8 cellular contexts compared by ENCODE assay signal in genomic region chr22:23216331-23217170, GRCh38. TPM values are rescaled to one million over a fixed set of nuclear protein-coding genes. Genes with fewer than 3 reads are reported as not detected.
DNase-seq lines count a peak whose midpoint lies in the region; ATAC-seq and TF ChIP-seq lines count a peak whose summit lies in the region.

No MANE protein-coding gene starts in this region.

- H3K9me3 Mint-ChIP-seq in neural progenitor cell = no peaks in the 10 kb centered on the region
- no peaks in the 10 kb centered on the region for H3K9me3 Mint-ChIP-seq in endodermal cell
- no peaks in the 10 kb centered on the region for H3K9me3 Mint-ChIP-seq in type B pancreatic cell

- H3K27me3 ChIP-seq in BLaER1 (no peaks in the 10 kb centered on the region), OCI-LY1 (ENCODE audit: insufficient read depth, low read length) (no peaks in the 10 kb centered on the region), neural progenitor cell (no peaks in the 10 kb centered on the region), endodermal cell (ENCODE audit: control insufficient read depth, insufficient read depth, low read length, poor library complexity, severe bottlenecking) (no peaks in the 10 kb centered on the region)

- no peaks in the 10 kb centered on the region for H3K9me2 ChIP-seq in OCI-LY1 (ENCODE audit: low read depth, low read length)

- H3K9ac ChIP-seq in BLaER1 (peak overlapping the region; percentile 76), OCI-LY1 (ENCODE audit: low read length) (peak overlapping the region; percentile 75), neural progenitor cell (no peak overlapping the region), endodermal cell (ENCODE audit: extremely low read depth, low read length, poor library complexity, severe bottlenecking) (no peak overlapping the region)

- H3K4me3 Mint-ChIP-seq in neural progenitor cell (no peak overlapping the region), endodermal cell (no peak overlapping the region), type B pancreatic cell (no peak overlapping the region)

- no peaks in the 10 kb centered on the region for H3K36me3 Mint-ChIP-seq in neural progenitor cell
- peaks cover 11% of the 10 kb centered on the region for H3K36me3 Mint-ChIP-seq in endodermal cell (ENCODE audit: low read depth)
- H3K36me3 Mint-ChIP-seq in type B pancreatic cell = no peaks in the 10 kb centered on the region

- H3K4me1 Mint-ChIP-seq in neural progenitor cell = peaks cover 55% of the 10 kb centered on the region
- peaks cover 73% of the 10 kb centered on the region for H3K4me1 Mint-ChIP-seq in endodermal cell
- peaks cover 67% of the 10 kb centered on the region for H3K4me1 Mint-ChIP-seq in type B pancreatic cell (ENCODE audit: unreplicated experiment)

- H3K79me2 ChIP-seq in OCI-LY1 (ENCODE audit: insufficient read depth, low read length) (peaks cover 90% of the 10 kb centered on the region), neural progenitor cell (ENCODE audit: low read depth) (peaks cover 100% of the 10 kb centered on the region)

- H3F3A ChIP-seq in OCI-LY1 (ENCODE audit: insufficient read depth, low read length) = no peaks in the 10 kb centered on the region
- H3F3A ChIP-seq in neural progenitor cell (ENCODE audit: low read depth) = peaks cover 6% of the 10 kb centered on the region

- H3K4me3 ChIP-seq in BLaER1 = peak overlapping the region; percentile 63
- peak overlapping the region; percentile 58 for H3K4me3 ChIP-seq in OCI-LY1 (ENCODE audit: low read depth, low read length, poor library complexity, severe bottlenecking)
- no peak overlapping the region for H3K4me3 ChIP-seq in neural progenitor cell
- H3K4me3 ChIP-seq in endodermal cell (ENCODE audit: low read length) = no peak overlapping the region

- peaks cover 100% of the 10 kb centered on the region for H3K4me1 ChIP-seq in BLaER1
- H3K4me1 ChIP-seq in OCI-LY1 (ENCODE audit: insufficient read depth, low read length, severe bottlenecking) = peaks cover 100% of the 10 kb centered on the region
- H3K4me1 ChIP-seq in neural progenitor cell = peaks cover 33% of the 10 kb centered on the region
- H3K4me1 ChIP-seq in endodermal cell (ENCODE audit: control insufficient read depth, insufficient read depth, low read length) = peaks cover 41% of the 10 kb centered on the region

- peaks cover 25% of the 10 kb centered on the region; the same call in 1 of the 2 replicates for H3K36me3 ChIP-seq in BLaER1
- peaks cover 15% of the 10 kb centered on the region; the same call in 1 of the 2 replicates for H3K36me3 ChIP-seq in OCI-LY1 (ENCODE audit: insufficient read depth, low read length)
- H3K36me3 ChIP-seq in neural progenitor cell = no peaks in the 10 kb centered on the region
- peaks cover 8% of the 10 kb centered on the region for H3K36me3 ChIP-seq in endodermal cell (ENCODE audit: control insufficient read depth, insufficient read depth, low read length)

- no peak for ATAC-seq in GM19397 (IDR thresholded peaks at IDR 0.05; ENCODE audit: unreplicated experiment)
- no peak for ATAC-seq in HG03571 (IDR thresholded peaks at IDR 0.05; ENCODE audit: unreplicated experiment)

- H2AFZ ChIP-seq in OCI-LY1 (ENCODE audit: low read length) = no peak overlapping the region
- H2AFZ ChIP-seq in neural progenitor cell (replicated peaks) = no peak overlapping the region

- peak; percentile 37 for DNase-seq in activated effector memory CD4-positive, alpha-beta T cell treated with Interleukin-2 at 50 U/mL for 16 hours
- DNase-seq in neural progenitor cell (ENCODE audit: low spot score) = no peak
- no peak for DNase-seq in endodermal cell
- no peak for DNase-seq in type B pancreatic cell (ENCODE audit: extremely low spot score, unreplicated experiment)

- TF ChIP-seq CTCF in OCI-LY1 (IDR thresholded peaks at IDR 0.05; ENCODE audit: low read length) (no peak), neural progenitor cell (IDR thresholded peaks at IDR 0.05) (no peak), endodermal cell (conservative IDR thresholded peaks at IDR 0.05) (no peak), type B pancreatic cell (conservative IDR thresholded peaks at IDR 0.05) (no peak)

- H4K20me1 ChIP-seq in BLaER1 = peaks cover 100% of the 10 kb centered on the region
- H4K20me1 ChIP-seq in OCI-LY1 (ENCODE audit: insufficient read depth, low read length) = no peaks in the 10 kb centered on the region
- peaks cover 100% of the 10 kb centered on the region for H4K20me1 ChIP-seq in neural progenitor cell (ENCODE audit: low read depth)

- H3K27ac Mint-ChIP-seq in neural progenitor cell = peak overlapping the region; percentile 50
- no peak overlapping the region for H3K27ac Mint-ChIP-seq in endodermal cell
- no peak overlapping the region for H3K27ac Mint-ChIP-seq in type B pancreatic cell

- H3K27ac ChIP-seq in BLaER1 (peak overlapping the region; percentile 85), OCI-LY1 (ENCODE audit: low read depth, low read length, poor library complexity, severe bottlenecking) (peak overlapping the region; percentile 98), neural progenitor cell (no peak overlapping the region), endodermal cell (ENCODE audit: low read depth, low read length) (no peak overlapping the region)

- H3K9me3 ChIP-seq in BLaER1 (no peaks in the 10 kb centered on the region), OCI-LY1 (ENCODE audit: low read length) (no peaks in the 10 kb centered on the region), neural progenitor cell (ENCODE audit: low read depth) (no peaks in the 10 kb centered on the region), endodermal cell (ENCODE audit: control insufficient read depth, low read length) (no peaks in the 10 kb centered on the region)

- peak overlapping the region; percentile 97 for H3K4me2 ChIP-seq in BLaER1
- H3K4me2 ChIP-seq in OCI-LY1 (ENCODE audit: low read length) = peak overlapping the region; percentile 85
- H3K4me2 ChIP-seq in neural progenitor cell = no peak overlapping the region

- H3K27me3 Mint-ChIP-seq in neural progenitor cell (ENCODE audit: insufficient read depth, low read depth) (peaks cover 6% of the 10 kb centered on the region), endodermal cell (ENCODE audit: insufficient read depth) (no peaks in the 10 kb centered on the region), type B pancreatic cell (no peaks in the 10 kb centered on the region)

- 94 to 96% methylated on average over 16 of the region's 16 CpGs for WGBS in endodermal cell (ENCODE audit: insufficient coverage in 1 of 2, insufficient read length in 1 of 2), 2 experiments

RNA-seq across cellular contexts. Expression of gene BCR, which starts 36.2 kb away (rescaled TPM):
- total RNA-seq in neural progenitor cell (ENCODE audit: low replicate concordance) (35.5 and 36.0 TPM in 2 replicates), endodermal cell (100 to 1,000 TPM; 102 to 172 TPM), type B pancreatic cell (ENCODE audit: low replicate concordance) (61.2 and 71.6 TPM in 2 replicates)
- 52.0 TPM for polyA plus RNA-seq in endodermal cell (2013, experiment 1 of 2)
- polyA plus RNA-seq in endodermal cell (2013, experiment 2 of 2) = 54.4 TPM

Comparison
In these comparisons a context has a peak if more than half of its experiments do, and no peak if none do; other contexts are left out.
1. H3K27ac ChIP-seq: peak in BLaER1 (single experiment) and OCI-LY1 (single experiment); none in neural progenitor cell (single experiment) and endodermal cell (single experiment).
2. H3K4me3 ChIP-seq: peak in BLaER1 (single experiment) and OCI-LY1 (single experiment); none in neural progenitor cell (single experiment) and endodermal cell (single experiment).
3. H3K9ac ChIP-seq: peak in BLaER1 (single experiment) and OCI-LY1 (single experiment); none in neural progenitor cell (single experiment) and endodermal cell (single experiment).